Comparison of ENCODE assay signal across 18 cellular contexts in the genomic region with DNA sequence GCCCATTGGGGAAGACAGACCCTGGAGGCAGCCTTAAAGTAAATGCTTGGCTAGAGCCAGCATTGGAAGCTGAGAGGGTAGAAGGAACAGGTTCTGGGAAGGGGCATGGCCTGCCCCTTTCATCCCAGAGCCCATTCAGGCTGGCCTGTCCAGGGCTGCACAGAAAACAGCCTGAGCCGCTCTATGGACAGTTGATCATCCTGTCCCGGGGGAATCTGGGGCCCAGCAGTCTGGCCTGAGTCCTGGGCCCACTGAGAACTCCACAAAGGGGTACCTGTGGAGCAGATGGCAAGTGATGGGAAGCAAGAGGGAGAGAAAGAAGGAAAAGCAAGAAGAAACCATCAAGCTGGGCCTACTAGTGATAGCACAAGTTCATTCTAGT. TPM values are rescaled to one million over a fixed set of nuclear protein-coding genes. Genes with fewer than 3 reads are reported as not detected.
DNase-seq lines count a peak whose midpoint lies in the region; ATAC-seq and TF ChIP-seq lines count a peak whose summit lies in the region.
"Had no signal": no experiment of that assay in that cellular context is flagged by ENCODE, and none has a peak within 500 bp of the region (broad histone marks: within the 10 kb centered on the region; RNA-seq: fewer than 3 reads in every experiment).

No MANE protein-coding gene starts in this region.

- no peaks in the 10 kb centered on the region for H3K9me3 ChIP-seq in mesenchymal stem cell (ENCODE audit: control insufficient read depth, low read length)
- H3K9me3 ChIP-seq in smooth muscle cell (replicated peaks; ENCODE audit: low read depth): no peaks in the 10 kb centered on the region
- H3K9me3 ChIP-seq: A549 had no signal

- no peak overlapping the region for H3K23ac ChIP-seq in mesenchymal stem cell (ENCODE audit: low read length in 2 of 2)

- H3K27me3 ChIP-seq in mesenchymal stem cell (ENCODE audit: control insufficient read depth in 1 of 2, insufficient read depth in 1 of 2, low read length in 2 of 2): peaks cover 11 to 12% of the 10 kb centered on the region in 2 experiments
- no peaks in the 10 kb centered on the region for H3K27me3 ChIP-seq in smooth muscle cell (ENCODE audit: low read depth)

- no peaks in the 10 kb centered on the region for H4K20me1 ChIP-seq in smooth muscle cell (ENCODE audit: low read depth)

- no peaks in the 10 kb centered on the region for H3K79me2 ChIP-seq in smooth muscle cell (ENCODE audit: low read depth)

- DNase-seq in chondrocyte (ENCODE audit: low spot score) (peak; percentile 36), mesenchymal stem cell (no peak), osteocyte (ENCODE audit: extremely low spot score, unreplicated experiment) (peak; percentile 77), smooth muscle cell (lab: John Stamatoyannopoulos, UW; ENCODE audit: unreplicated experiment) (no peak), glutamatergic neuron (no peak), NCI-H2171 treated with DMSO at 0.1 percent for 48 hours (lab: John Stamatoyannopoulos, UW) (no peak)
- DNase-seq: CD8-positive, alpha-beta T cell; COR-L47; DND-41; GDM1; HCEC 1CT; HFFc6 had no signal

- H3K36me3 ChIP-seq in mesenchymal stem cell (ENCODE audit: control insufficient read depth in 1 of 2, insufficient read depth in 2 of 2, low read depth in 1 of 2, low read length in 2 of 2): no peaks in the 10 kb centered on the region
- no peaks in the 10 kb centered on the region for H3K36me3 ChIP-seq in smooth muscle cell (ENCODE audit: low read depth)

- no peak overlapping the region for H2AK5ac ChIP-seq in mesenchymal stem cell (ENCODE audit: low read length, severe bottlenecking)

- no peaks in the 10 kb centered on the region for H3K9me3 Mint-ChIP-seq in chondrocyte (ENCODE audit: low read depth)
- H3K9me3 Mint-ChIP-seq in osteocyte (ENCODE audit: unreplicated experiment): no peaks in the 10 kb centered on the region
- H3K9me3 Mint-ChIP-seq in glutamatergic neuron (ENCODE audit: unreplicated experiment): peaks cover 4% of the 10 kb centered on the region
- H3K9me3 Mint-ChIP-seq: CD14-positive monocyte; CD8-positive, alpha-beta T cell; HFFc6 had no signal

- no peak overlapping the region for H2AFZ ChIP-seq in mesenchymal stem cell (ENCODE audit: low read depth, low read length)
- no peak overlapping the region for H2AFZ ChIP-seq in smooth muscle cell (ENCODE audit: low read depth)

- H2BK120ac ChIP-seq in mesenchymal stem cell (ENCODE audit: low read depth, low read length): no peak overlapping the region

- H3K36me3 Mint-ChIP-seq in chondrocyte (ENCODE audit: low read depth) (no peaks in the 10 kb centered on the region), osteocyte (ENCODE audit: unreplicated experiment) (no peaks in the 10 kb centered on the region), glutamatergic neuron (ENCODE audit: unreplicated experiment) (no peaks in the 10 kb centered on the region)
- H3K36me3 Mint-ChIP-seq: CD14-positive monocyte; CD8-positive, alpha-beta T cell had no signal

- H3K4me3 ChIP-seq in mesenchymal stem cell (ENCODE audit: insufficient read depth in 1 of 2, low read depth in 1 of 2, low read length in 2 of 2) (no peak overlapping the region), smooth muscle cell (no peak overlapping the region)
- H3K4me3 ChIP-seq: A549 had no signal

- no peak overlapping the region for H3K4me3 Mint-ChIP-seq in chondrocyte (ENCODE audit: unreplicated experiment)
- H3K4me3 Mint-ChIP-seq in osteocyte (ENCODE audit: unreplicated experiment): no peak overlapping the region
- no peak overlapping the region for H3K4me3 Mint-ChIP-seq in glutamatergic neuron (ENCODE audit: unreplicated experiment)
- H3K4me3 Mint-ChIP-seq: CD14-positive monocyte; CD8-positive, alpha-beta T cell; HFFc6 had no signal

- H2BK15ac ChIP-seq in mesenchymal stem cell (ENCODE audit: low read depth, poor library complexity, severe bottlenecking): peak overlapping the region; percentile 26

- no peaks in the 10 kb centered on the region for H3K79me1 ChIP-seq in mesenchymal stem cell (replicated peaks; ENCODE audit: low read length, poor library complexity, severe bottlenecking)

- no peak overlapping the region for H3K27ac Mint-ChIP-seq in chondrocyte (ENCODE audit: unreplicated experiment)
- no peak overlapping the region for H3K27ac Mint-ChIP-seq in osteocyte (ENCODE audit: unreplicated experiment)
- H3K27ac Mint-ChIP-seq in glutamatergic neuron (ENCODE audit: unreplicated experiment): no peak overlapping the region
- H3K27ac Mint-ChIP-seq: CD8-positive, alpha-beta T cell; HFFc6 had no signal

- H4K91ac ChIP-seq in mesenchymal stem cell (ENCODE audit: low read length): no peak overlapping the region

- no peaks in the 10 kb centered on the region for H3F3A ChIP-seq in smooth muscle cell (ENCODE audit: low read depth)

- no peak overlapping the region for H2BK12ac ChIP-seq in mesenchymal stem cell (ENCODE audit: low read length in 2 of 2)

- no peak overlapping the region for H3K27ac ChIP-seq in mesenchymal stem cell (ENCODE audit: low read length, poor library complexity, severe bottlenecking)
- H3K27ac ChIP-seq in smooth muscle cell (ENCODE audit: low read depth): no peak overlapping the region
- H3K27ac ChIP-seq: A549, HL-60 had no signal

- no peak overlapping the region for H3K18ac ChIP-seq in mesenchymal stem cell (ENCODE audit: low read depth in 1 of 2, low read length in 2 of 2)

- TF ChIP-seq CTCF in chondrocyte (IDR thresholded peaks at IDR 0.05) (no peak), osteocyte (IDR thresholded peaks at IDR 0.05) (no peak), smooth muscle cell (IDR thresholded peaks at IDR 0.05; ENCODE audit: borderline replicate concordance, insufficient read depth, poor library complexity, severe bottlenecking) (no peak), glutamatergic neuron (IDR thresholded peaks at IDR 0.05; ENCODE audit: partially characterized antibody, unreplicated experiment) (no peak)

- H2BK5ac ChIP-seq in mesenchymal stem cell (ENCODE audit: low read depth, low read length, poor library complexity, severe bottlenecking): no peak overlapping the region

- peaks cover 4% of the 10 kb centered on the region for H3K4me1 ChIP-seq in mesenchymal stem cell (ENCODE audit: control insufficient read depth, insufficient read depth, low read depth, low read length)
- no peaks in the 10 kb centered on the region for H3K4me1 ChIP-seq in smooth muscle cell (ENCODE audit: low read depth)
- H3K4me1 ChIP-seq: A549 had no signal

- no peak overlapping the region for H3K4ac ChIP-seq in mesenchymal stem cell (ENCODE audit: low read depth in 1 of 2, low read length in 2 of 2)

- H3K4me1 Mint-ChIP-seq in chondrocyte (ENCODE audit: low read depth) (peaks cover 8% of the 10 kb centered on the region), osteocyte (ENCODE audit: unreplicated experiment) (peaks cover 2% of the 10 kb centered on the region), glutamatergic neuron (ENCODE audit: low read depth, unreplicated experiment) (no peaks in the 10 kb centered on the region)
- H3K4me1 Mint-ChIP-seq: CD14-positive monocyte had no signal

- no peak overlapping the region for H3K14ac ChIP-seq in mesenchymal stem cell (ENCODE audit: low read length in 2 of 2)

- no peak for ATAC-seq in GM18519 (IDR thresholded peaks at IDR 0.05; ENCODE audit: low FRiP score, unreplicated experiment)
- ATAC-seq: A549; CD8-positive, alpha-beta T cell had no signal

- WGBS in mesenchymal stem cell: 82% methylated on average over 2 of the region's 2 CpGs
- 80% methylated on average over 2 of the region's 2 CpGs for WGBS in smooth muscle cell (ENCODE audit: low lambda C conversion rate)

- H4K8ac ChIP-seq in mesenchymal stem cell (ENCODE audit: low read length): no peak overlapping the region

- H3K4me2 ChIP-seq in mesenchymal stem cell (ENCODE audit: low read length, poor library complexity, severe bottlenecking) (no peak overlapping the region), smooth muscle cell (no peak overlapping the region)
- H3K4me2 ChIP-seq: A549 had no signal

- H3K9ac ChIP-seq in mesenchymal stem cell (ENCODE audit: low read length) (no peak overlapping the region), smooth muscle cell (ENCODE audit: low read depth) (no peak overlapping the region)

- H3K27me3 Mint-ChIP-seq in chondrocyte (ENCODE audit: low read depth) (no peaks in the 10 kb centered on the region), osteocyte (ENCODE audit: unreplicated experiment) (peaks cover 7% of the 10 kb centered on the region), glutamatergic neuron (ENCODE audit: unreplicated experiment) (peaks cover 7% of the 10 kb centered on the region)

RNA-seq across cellular contexts. Expression of a gene that starts 13.2 kb away (rescaled TPM):
- total RNA-seq in chondrocyte: 2.5 to 3.8 TPM (median 3.7 TPM) in 3 replicates
- 0.73 TPM for polyA plus RNA-seq in mesenchymal stem cell (2013, experiment 1 of 2)
- polyA plus RNA-seq in mesenchymal stem cell (2013, experiment 2 of 2): 0.73 TPM
- total RNA-seq in osteocyte: 3.6 and 3.9 TPM in 2 replicates
- 0.54 and 1.9 TPM in 2 replicates for total RNA-seq in smooth muscle cell
- polyA plus RNA-seq in smooth muscle cell: 0.92 and 1.8 TPM in 2 replicates
- 9.3 TPM for total RNA-seq in glutamatergic neuron (ENCODE audit: unreplicated experiment)

RNA-seq across cellular contexts. Expression of a gene that starts 28.0 kb away (rescaled TPM):
- total RNA-seq in chondrocyte (not detected in 3 replicates), osteocyte (not detected in 2 replicates), smooth muscle cell (not detected in 2 replicates), glutamatergic neuron (ENCODE audit: unreplicated experiment) (208 TPM)
- not detected for polyA plus RNA-seq in mesenchymal stem cell (2013, experiment 1 of 2)
- not detected for polyA plus RNA-seq in mesenchymal stem cell (2013, experiment 2 of 2)
- 0.53 TPM in 1 of 2 replicates, not detected in the other for polyA plus RNA-seq in smooth muscle cell
- total RNA-seq: CD8-positive, alpha-beta T cell; HFFc6 had no signal
- polyA plus RNA-seq: A549, AG04450, BJ, CD14-positive monocyte had no signal

RNA-seq across cellular contexts. Expression of a gene that starts 50.8 kb away (rescaled TPM):
- 12.4 to 14.4 TPM (median 13.6 TPM) in 3 replicates for total RNA-seq in chondrocyte
- 7.9 TPM for polyA plus RNA-seq in mesenchymal stem cell (2013, experiment 1 of 2)
- polyA plus RNA-seq in mesenchymal stem cell (2013, experiment 2 of 2): 7.9 TPM
- 14.7 and 17.3 TPM in 2 replicates for total RNA-seq in osteocyte
- 18.8 and 19.0 TPM in 2 replicates for total RNA-seq in smooth muscle cell
- 9.3 and 12.8 TPM in 2 replicates for polyA plus RNA-seq in smooth muscle cell
- total RNA-seq in glutamatergic neuron (ENCODE audit: unreplicated experiment): 20.6 TPM

Comparison
In these comparisons a context has a peak if more than half of its experiments do, and no peak if none do; other contexts are left out.
1. DNase-seq: peak in chondrocyte (single experiment) and osteocyte (single experiment); none in mesenchymal stem cell (single experiment), smooth muscle cell (single experiment), glutamatergic neuron (single experiment) and NCI-H2171 treated with DMSO at 0.1 percent for 48 hours (single experiment).
2. RNA of a gene that starts 28.0 kb away (total RNA-seq): 208 TPM in glutamatergic neuron (single experiment); not detected in osteocyte, not detected in chondrocyte and not detected in smooth muscle cell; every median in the first group is over 100 times any median in the second.